In genomic region chr19:10566658-10567410, GRCh38 we compare ENCODE assay signal across 9 cellular contexts. TPM values are rescaled to one million over a fixed set of nuclear protein-coding genes. Genes with fewer than 3 reads are reported as not detected.
DNase-seq lines count a peak whose midpoint lies in the region; ATAC-seq and TF ChIP-seq lines count a peak whose summit lies in the region.
"Had no signal": no experiment of that assay in that cellular context is flagged by ENCODE, and none has a peak within 500 bp of the region (broad histone marks: within the 10 kb centered on the region; RNA-seq: fewer than 3 reads in every experiment).

No MANE protein-coding gene starts in this region.

- peaks cover 0 to 3% (median 0%) of the 10 kb centered on the region in 4 donors for H3K36me3 ChIP-seq in liver (ENCODE audit: control insufficient read depth in 4 of 4, insufficient read depth in 3 of 4, low read depth in 1 of 4, low read length in 3 of 4)
- no peaks in the 10 kb centered on the region for H3K36me3 ChIP-seq in stomach smooth muscle (ENCODE audit: control insufficient read depth in 2 of 2, insufficient read depth in 2 of 2, low read length in 2 of 2)

- peak; percentile 36 for ATAC-seq in GM18508 (IDR thresholded peaks at IDR 0.05; ENCODE audit: insufficient read depth, unreplicated experiment)

- H3K9ac ChIP-seq in liver (ENCODE audit: low read depth in 1 of 2, low read length in 2 of 2) (no peak overlapping the region), stomach smooth muscle (ENCODE audit: low read length in 2 of 2) (peak overlapping the region; percentile 72 to 75)

- H3K4me1 ChIP-seq in liver (ENCODE audit: control insufficient read depth in 4 of 4, insufficient read depth in 4 of 4, low read length in 3 of 4): peaks cover 11 to 41% (median 23%) of the 10 kb centered on the region in 4 donors
- peaks cover 37% of the 10 kb centered on the region for H3K4me1 ChIP-seq in stomach smooth muscle (ENCODE audit: control insufficient read depth, insufficient read depth, low read length)

- TF ChIP-seq RAD21 in liver (IDR thresholded peaks at IDR 0.05): no peak

- 69% methylated on average over 19 of the region's 19 CpGs for WGBS in liver

- H3K27ac ChIP-seq in liver (ENCODE audit: low read depth in 1 of 2, low read length in 2 of 2): peak overlapping the region; percentile 46 to 80
- peak overlapping the region; percentile 71 for H3K27ac ChIP-seq in stomach smooth muscle (ENCODE audit: low read length)

- H3K4me3 ChIP-seq in liver (ENCODE audit: low read depth in 1 of 3, low read length in 3 of 3) (no peak overlapping the region), stomach smooth muscle (ENCODE audit: low read length in 2 of 2) (peak overlapping the region; percentile 68 to 88)

- no peak for TF ChIP-seq CTCF in liver (IDR thresholded peaks at IDR 0.05; ENCODE audit: low read depth, low read length, missing input control)

- H3K27me3 ChIP-seq in liver (ENCODE audit: control insufficient read depth in 4 of 4, insufficient read depth in 4 of 4, low read length in 3 of 4): no peaks in the 10 kb centered on the region
- H3K27me3 ChIP-seq in stomach smooth muscle (ENCODE audit: control insufficient read depth in 1 of 2, insufficient read depth in 2 of 2, low read length in 2 of 2): no peaks in the 10 kb centered on the region

- in situ Hi-C loops in G401 (cut with HindIII; ENCODE audit: low sequenced_read_pairs): no loop called here

- peak; percentile 58 for DNase-seq in NOMO-1 treated with dmso at 0.1 percent for 144 hours (lab: John Stamatoyannopoulos, UW; ENCODE audit: unreplicated experiment)
- peak; percentile 51 for DNase-seq in activated naive CD4-positive, alpha-beta T cell treated with anti-CD3 and anti-CD28 coated beads, Interleukin-2, amount 50 U/mL, for 16 hours
- DNase-seq in NCI-H226: no peak
- no peak for DNase-seq in G401 (ENCODE audit: low spot score)
- DNase-seq in LoVo (ENCODE audit: low spot score): no peak

- no peaks in the 10 kb centered on the region for H3K9me3 ChIP-seq in liver (ENCODE audit: control insufficient read depth in 4 of 4, low read length in 3 of 4)
- no peaks in the 10 kb centered on the region for H3K9me3 ChIP-seq in stomach smooth muscle (ENCODE audit: control insufficient read depth in 2 of 2, low read length in 2 of 2)

TF ChIP-seq in liver, 16 proteins besides CTCF, POLR2A, EP300 and RAD21:
- no peak for TF ChIP-seq GABPA (IDR thresholded peaks at IDR 0.05 in 1 of 2, conservative IDR thresholded peaks at IDR 0.05 in 1 of 2)
- TF ChIP-seq ZBTB33 (IDR thresholded peaks at IDR 0.05): no peak
- TF ChIP-seq, protein P1, sequence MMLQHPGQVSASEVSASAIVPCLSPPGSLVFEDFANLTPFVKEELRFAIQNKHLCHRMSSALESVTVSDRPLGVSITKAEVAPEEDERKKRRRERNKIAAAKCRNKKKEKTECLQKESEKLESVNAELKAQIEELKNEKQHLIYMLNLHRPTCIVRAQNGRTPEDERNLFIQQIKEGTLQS (IDR thresholded peaks at IDR 0.05): no peak
- no peak for TF ChIP-seq SP1 (IDR thresholded peaks at IDR 0.05)
- TF ChIP-seq HNF4G (IDR thresholded peaks at IDR 0.05): no peak
- no peak for TF ChIP-seq TAF1 (conservative IDR thresholded peaks at IDR 0.05)
- TF ChIP-seq FOXA2 (IDR thresholded peaks at IDR 0.05): no peak
- TF ChIP-seq, protein P2, sequence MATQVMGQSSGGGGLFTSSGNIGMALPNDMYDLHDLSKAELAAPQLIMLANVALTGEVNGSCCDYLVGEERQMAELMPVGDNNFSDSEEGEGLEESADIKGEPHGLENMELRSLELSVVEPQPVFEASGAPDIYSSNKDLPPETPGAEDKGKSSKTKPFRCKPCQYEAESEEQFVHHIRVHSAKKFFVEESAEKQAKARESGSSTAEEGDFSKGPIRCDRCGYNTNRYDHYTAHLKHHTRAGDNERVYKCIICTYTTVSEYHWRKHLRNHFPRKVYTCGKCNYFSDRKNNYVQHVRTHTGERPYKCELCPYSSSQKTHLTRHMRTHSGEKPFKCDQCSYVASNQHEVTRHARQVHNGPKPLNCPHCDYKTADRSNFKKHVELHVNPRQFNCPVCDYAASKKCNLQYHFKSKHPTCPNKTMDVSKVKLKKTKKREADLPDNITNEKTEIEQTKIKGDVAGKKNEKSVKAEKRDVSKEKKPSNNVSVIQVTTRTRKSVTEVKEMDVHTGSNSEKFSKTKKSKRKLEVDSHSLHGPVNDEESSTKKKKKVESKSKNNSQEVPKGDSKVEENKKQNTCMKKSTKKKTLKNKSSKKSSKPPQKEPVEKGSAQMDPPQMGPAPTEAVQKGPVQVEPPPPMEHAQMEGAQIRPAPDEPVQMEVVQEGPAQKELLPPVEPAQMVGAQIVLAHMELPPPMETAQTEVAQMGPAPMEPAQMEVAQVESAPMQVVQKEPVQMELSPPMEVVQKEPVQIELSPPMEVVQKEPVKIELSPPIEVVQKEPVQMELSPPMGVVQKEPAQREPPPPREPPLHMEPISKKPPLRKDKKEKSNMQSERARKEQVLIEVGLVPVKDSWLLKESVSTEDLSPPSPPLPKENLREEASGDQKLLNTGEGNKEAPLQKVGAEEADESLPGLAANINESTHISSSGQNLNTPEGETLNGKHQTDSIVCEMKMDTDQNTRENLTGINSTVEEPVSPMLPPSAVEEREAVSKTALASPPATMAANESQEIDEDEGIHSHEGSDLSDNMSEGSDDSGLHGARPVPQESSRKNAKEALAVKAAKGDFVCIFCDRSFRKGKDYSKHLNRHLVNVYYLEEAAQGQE (IDR thresholded peaks at IDR 0.05): no peak
- TF ChIP-seq RXRA (IDR thresholded peaks at IDR 0.05): no peak
- no peak for TF ChIP-seq FOXA1 (IDR thresholded peaks at IDR 0.05)

RNA-seq across cellular contexts. Expression of gene KRI1, which starts 1.0 kb away (rescaled TPM):
- 10 to 100 TPM in 1 of 2 donors, 1 to 10 TPM in 1; 7.0 to 14.1 TPM for total RNA-seq in liver
- polyA plus RNA-seq in liver: 1 to 10 TPM; 4.6 to 7.1 TPM
- 17.4 and 27.0 TPM in 2 replicates for total RNA-seq in G401 (2014; rRNA removed; shearing (Covaris generic))

RNA-seq across cellular contexts. Expression of gene CDKN2D, which starts 1.9 kb away (rescaled TPM):
- 10 to 100 TPM in 1 of 2 donors, 1 to 10 TPM in 1; 2.7 to 86.4 TPM for total RNA-seq in liver
- polyA plus RNA-seq in liver: 1 to 10 TPM; 1.6 to 4.4 TPM
- 12.4 and 15.6 TPM in 2 replicates for total RNA-seq in G401 (2014; rRNA removed; shearing (Covaris generic))

RNA-seq across cellular contexts. Expression of gene AP1M2, which starts 20.3 kb away (rescaled TPM):
- total RNA-seq in liver: 1 to 10 TPM in 1 of 2 donors, under 1 TPM in 1; 0.42 to 1.3 TPM
- polyA plus RNA-seq in liver: under 1 TPM; 0.57 to 0.83 TPM
- 75.0 and 80.7 TPM in 2 replicates for total RNA-seq in G401 (2014; rRNA removed; shearing (Covaris generic))
- total RNA-seq: SK-MEL-5 had no signal

RNA-seq across cellular contexts. Expression of gene ATG4D, which starts 23.1 kb away (rescaled TPM):
- 10 to 100 TPM; 10.1 to 44.4 TPM for total RNA-seq in liver
- polyA plus RNA-seq in liver: 10 to 100 TPM in 1 of 2 donors, 1 to 10 TPM in 1; 4.7 to 12.1 TPM
- 50.9 and 58.5 TPM in 2 replicates for total RNA-seq in G401 (2014; rRNA removed; shearing (Covaris generic))

RNA-seq across cellular contexts. Expression of gene S1PR5, which starts 49.6 kb away (rescaled TPM):
- under 1 TPM; 0.17 to 0.56 TPM for total RNA-seq in liver
- under 1 TPM; 0.32 to 0.36 TPM for polyA plus RNA-seq in liver
- 13.5 and 22.1 TPM in 2 replicates for total RNA-seq in G401 (2014; rRNA removed; shearing (Covaris generic))

Comparison
In these comparisons a context has a peak if more than half of its experiments do, and no peak if none do; other contexts are left out.
1. DNase-seq: peak in NOMO-1 treated with dmso at 0.1 percent for 144 hours (single experiment) and activated naive CD4-positive, alpha-beta T cell treated with anti-CD3 and anti-CD28 coated beads, Interleukin-2, amount 50 U/mL, for 16 hours (single experiment); none in NCI-H226 (single experiment), G401 (single experiment) and LoVo (single experiment).
2. H3K4me3 ChIP-seq: peak in stomach smooth muscle (2 of 2); none in liver (0 of 3).
3. H3K9ac ChIP-seq: peak in stomach smooth muscle (2 of 2); none in liver (0 of 2).
4. RNA of gene AP1M2, which starts 20.3 kb away (total RNA-seq): 75.0 to 80.7 TPM in G401; 0.42 to 1.3 TPM in liver; every median in the first group is over 10 times any median in the second.